Comparison of ENCODE assay signal across 21 cellular contexts in genomic region chr11:69218271-69218682, GRCh38.
A peak's percentile ranks its signal among the peaks of the same experiment; 100 is the strongest.
DNase-seq lines count a peak whose midpoint lies in the region; ATAC-seq and TF ChIP-seq lines count a peak whose summit lies in the region.
"Had no signal": no experiment of that assay in that cellular context is flagged by ENCODE, and none has a peak within 500 bp of the region (broad histone marks: within the 10 kb centered on the region; RNA-seq: fewer than 3 reads in every experiment).

No MANE protein-coding gene starts in this region.

- peaks cover 5% of the 10 kb centered on the region; the same call in 1 of the 2 replicates for H3K27me3 ChIP-seq in IMR-90 (ENCODE audit: control insufficient read depth, insufficient read depth, low read length)
- peaks cover 50% of the 10 kb centered on the region for H3K27me3 ChIP-seq in osteoblast (ENCODE audit: insufficient read depth, low read length)
- no peaks in the 10 kb centered on the region for H3K27me3 ChIP-seq in left lung
- H3K27me3 ChIP-seq: cardiac muscle cell, pancreas, SJCRH30, uterus had no signal

- no peak overlapping the region for H3K56ac ChIP-seq in IMR-90 (ENCODE audit: extremely low read depth, insufficient read depth, low read length)

- H3K18ac ChIP-seq in IMR-90 (ENCODE audit: low read depth, low read length), result no peak overlapping the region

- H3K9me1 ChIP-seq in IMR-90 (ENCODE audit: insufficient read depth, low read length), result peaks cover 6% of the 10 kb centered on the region; the same call in 1 of the 2 replicates

- no peak for TF ChIP-seq POLR2A in IMR-90 (IDR thresholded peaks at IDR 0.05; ENCODE audit: low read depth, low read length)

- no peak overlapping the region for H2AFZ ChIP-seq in IMR-90 (replicated peaks; ENCODE audit: low read length, poor library complexity)
- H2AFZ ChIP-seq in osteoblast (ENCODE audit: low read length), result no peak overlapping the region

- dilution Hi-C loops in IMR-90 (cut with HindIII; ENCODE audit: low sequenced_read_pairs, unreplicated experiment), result no loop called here

- H3K79me2 ChIP-seq in osteoblast (ENCODE audit: insufficient read depth, low read length), result no peaks in the 10 kb centered on the region

- in situ Hi-C loops in IMR-90 (cut with MboI; ENCODE audit: low sequenced_read_pairs), result no loop called here

- TF ChIP-seq CTCF in IMR-90 (conservative IDR thresholded peaks at IDR 0.05; ENCODE audit: low read depth, low read length), result no peak
- TF ChIP-seq CTCF in osteoblast (IDR thresholded peaks at IDR 0.05; ENCODE audit: extremely low read depth, low read depth, low read length), result no peak
- TF ChIP-seq CTCF in left lung (IDR thresholded peaks at IDR 0.05), result no peak

- H4K20me1 ChIP-seq in IMR-90 (ENCODE audit: insufficient read depth, low read length) (0 out of 2 replicates have a peak, but pooled peaks cover 5% of the 10 kb centered on the region), osteoblast (ENCODE audit: insufficient read depth, low read length) (no peaks in the 10 kb centered on the region)

- H4K91ac ChIP-seq in IMR-90 (ENCODE audit: insufficient read depth, low read depth, low read length), result no peak overlapping the region

- H3K4me3 ChIP-seq in IMR-90 (ENCODE audit: insufficient read depth, low read depth, low read length) (no peak overlapping the region), osteoblast (ENCODE audit: insufficient read depth, low read length) (no peak overlapping the region), left lung (no peak overlapping the region)
- H3K4me3 ChIP-seq: cardiac muscle cell, pancreas, SJCRH30, uterus had no signal

- no peak overlapping the region for H3K4me2 ChIP-seq in IMR-90 (ENCODE audit: low read depth, low read length)
- H3K4me2 ChIP-seq in osteoblast (ENCODE audit: insufficient read depth, low read length), result no peak overlapping the region

- no peak overlapping the region for H2BK15ac ChIP-seq in IMR-90 (ENCODE audit: low read depth, low read length)

- H3K27ac ChIP-seq in IMR-90 (ENCODE audit: insufficient read depth, low read length) (no peak overlapping the region), osteoblast (ENCODE audit: low read depth, low read length) (no peak overlapping the region), left lung (no peak overlapping the region)
- H3K27ac ChIP-seq: cardiac muscle cell, pancreas, SJCRH30, uterus had no signal

- H2AK9ac ChIP-seq in IMR-90 (replicated peaks; ENCODE audit: low read depth, low read length, poor library complexity), result no peak overlapping the region

- no peak overlapping the region for H4K8ac ChIP-seq in IMR-90 (ENCODE audit: low read depth in 2 of 2, low read length in 2 of 2)

- H3K23ac ChIP-seq in IMR-90 (ENCODE audit: low read depth, low read length), result no peak overlapping the region

- H2BK5ac ChIP-seq in IMR-90 (ENCODE audit: low read depth, low read length, poor library complexity, severe bottlenecking), result no peak overlapping the region

- H3K9me3 ChIP-seq in IMR-90 (ENCODE audit: control insufficient read depth, insufficient read depth, low read length) (no peaks in the 10 kb centered on the region), osteoblast (ENCODE audit: low read depth, low read length) (no peaks in the 10 kb centered on the region), left lung (no peaks in the 10 kb centered on the region)
- H3K9me3 ChIP-seq: pancreas, SJCRH30, uterus had no signal

- no peaks in the 10 kb centered on the region for H3K79me1 ChIP-seq in IMR-90 (ENCODE audit: low read depth in 1 of 2, low read length in 2 of 2)

- BruUV-seq in IMR-90 (replicated peaks; lab: Mats Ljungman, UMichigan), result no TSS peak

- H4K5ac ChIP-seq in IMR-90 (ENCODE audit: low read depth, low read length), result no peak overlapping the region

- POLR2A ChIA-PET in IMR-90 (lab: Charles Lee; ENCODE audit: unreplicated experiment), result no interaction called here

- no peak overlapping the region for H3K9ac ChIP-seq in IMR-90 (ENCODE audit: low read depth, low read length)

- 0 out of 2 replicates have a peak overlapping the region, but pooled peaks have one; percentile 5 for H2BK120ac ChIP-seq in IMR-90 (ENCODE audit: low read depth, low read length)

- peak; percentile 72 for DNase-seq in DMS 273 (lab: John Stamatoyannopoulos, UW; ENCODE audit: unreplicated experiment)
- DNase-seq in IMR-90, result peak; percentile 15
- DNase-seq in activated CD8-positive, alpha-beta memory T cell treated with anti-CD3 and anti-CD28 coated beads, Interleukin-2, amount 50 U/mL, for 48 hours, result peak; percentile 22
- DNase-seq in osteoblast (ENCODE audit: insufficient read length, low spot score, missing footprints), result peak; percentile 63
- DNase-seq in left lung, result no peak
- DNase-seq: activated naive CD4-positive, alpha-beta T cell treated with anti-CD3 and anti-CD28 coated beads for 36 hours; GF-D8; glutamatergic neuron; Kasumi-1; natural killer cell; NCI-H1048; NCI-H2081; NCI-H345; T-helper 17 cell; uterus had no signal

- H3K4me1 ChIP-seq in IMR-90 (ENCODE audit: control insufficient read depth, insufficient read depth, low read length), result peaks cover 15% of the 10 kb centered on the region
- no peaks in the 10 kb centered on the region for H3K4me1 ChIP-seq in osteoblast (ENCODE audit: insufficient read depth, low read length)
- H3K4me1 ChIP-seq in left lung, result no peaks in the 10 kb centered on the region
- H3K4me1 ChIP-seq: pancreas, SJCRH30, uterus had no signal

- H3K4ac ChIP-seq in IMR-90 (ENCODE audit: low read depth, low read length), result no peak overlapping the region; the same call in 1 of the 2 replicates

- H3K14ac ChIP-seq in IMR-90 (replicated peaks; ENCODE audit: low read depth, low read length), result no peak overlapping the region

- no peak overlapping the region for H2AK5ac ChIP-seq in IMR-90 (ENCODE audit: low read depth, low read length)

- WGBS in IMR-90 (ENCODE audit: extremely low coverage in 2 of 2, insufficient read length in 1 of 2), 2 experiments, result 100% methylated on average over 1 of the region's 8 CpGs; no CpG with 5 or more reads in 1 of the 2 experiments

- intact Hi-C loops in IMR-90 (cut with micrococcal nuclease), result no loop called here
- intact Hi-C loops in left lung (cut with DNase I), result no loop called here

- CTCF ChIA-PET in IMR-90 (lab: Yijun Ruan, JAX), result no interaction called here

- H3K36me3 ChIP-seq in IMR-90 (ENCODE audit: control insufficient read depth, insufficient read depth, low read length) (no peaks in the 10 kb centered on the region), osteoblast (ENCODE audit: insufficient read depth, low read length) (no peaks in the 10 kb centered on the region), left lung (no peaks in the 10 kb centered on the region)
- H3K36me3 ChIP-seq: cardiac muscle cell, pancreas, SJCRH30, uterus had no signal

- H2BK20ac ChIP-seq in IMR-90 (ENCODE audit: low read depth, low read length), result no peak overlapping the region

- ATAC-seq in IMR-90 (ENCODE audit: low read depth), result no peak
- no peak for ATAC-seq in HG03045 (IDR thresholded peaks at IDR 0.05; ENCODE audit: unreplicated experiment)
- ATAC-seq in HG02884 (IDR thresholded peaks at IDR 0.05; ENCODE audit: unreplicated experiment), result no peak
- no peak for ATAC-seq in left lung
- ATAC-seq: HCT116, T-helper 17 cell had no signal

- no peak for TF ChIP-seq RAD21 in IMR-90 (IDR thresholded peaks at IDR 0.05; ENCODE audit: low read length)

TF ChIP-seq in IMR-90, 13 proteins besides CTCF, POLR2A, EP300 and RAD21:
- TF ChIP-seq RCOR1 (IDR thresholded peaks at IDR 0.05; ENCODE audit: insufficient replicate concordance, low read length), result no peak
- TF ChIP-seq SMC3 (IDR thresholded peaks at IDR 0.05; ENCODE audit: low read depth, low read length), result no peak
- no peak for TF ChIP-seq MAZ (IDR thresholded peaks at IDR 0.05; ENCODE audit: borderline replicate concordance, low read depth, low read length)
- TF ChIP-seq RFX5 (IDR thresholded peaks at IDR 0.05; ENCODE audit: low read depth, low read length), result no peak

Comparison
In these comparisons a context has a peak if more than half of its experiments do, and no peak if none do; other contexts are left out.
1. DNase-seq: peak in DMS 273 (single experiment), IMR-90 (single experiment), activated CD8-positive, alpha-beta memory T cell treated with anti-CD3 and anti-CD28 coated beads, Interleukin-2, amount 50 U/mL, for 48 hours (single experiment) and osteoblast (single experiment); none in left lung (0 of 2).